Comparison of ENCODE assay signal across 12 cellular contexts in the genomic region with DNA sequence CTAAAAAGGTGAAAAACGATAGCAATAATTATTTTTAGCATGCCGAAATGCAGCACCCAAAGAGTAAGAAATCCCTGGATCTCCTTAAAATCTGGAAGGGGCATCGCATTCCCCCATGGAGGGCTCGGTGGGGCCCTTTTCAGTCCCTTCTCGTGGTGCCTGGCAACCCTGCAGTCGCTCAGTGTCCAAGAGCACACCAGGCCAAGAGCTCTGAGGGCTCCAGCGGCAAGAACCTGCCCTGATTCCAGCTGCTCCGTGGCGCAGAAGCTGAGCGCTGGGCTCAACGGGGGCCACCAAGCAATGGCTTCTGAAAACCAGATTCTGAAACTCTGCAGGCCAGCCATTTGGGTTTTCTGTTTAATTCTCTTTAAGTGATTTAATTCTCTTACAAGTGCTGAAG.
DNase-seq lines count a peak whose midpoint lies in the region; ATAC-seq and TF ChIP-seq lines count a peak whose summit lies in the region.
"Had no signal": no experiment of that assay in that cellular context is flagged by ENCODE, and none has a peak within 500 bp of the region (broad histone marks: within the 10 kb centered on the region; RNA-seq: fewer than 3 reads in every experiment).

No MANE protein-coding gene starts in this region.

- H3K36me3 ChIP-seq in endodermal cell (ENCODE audit: control insufficient read depth, insufficient read depth, low read length) (no peaks in the 10 kb centered on the region), mucosa of rectum (ENCODE audit: control insufficient read depth in 2 of 2, insufficient read depth in 2 of 2, low read length in 2 of 2) (no peaks in the 10 kb centered on the region)

- TF ChIP-seq CTCF in endodermal cell (conservative IDR thresholded peaks at IDR 0.05) = no peak
- TF ChIP-seq CTCF in type B pancreatic cell (conservative IDR thresholded peaks at IDR 0.05) = no peak

- H3K27me3 ChIP-seq in endodermal cell (ENCODE audit: control insufficient read depth, insufficient read depth, low read length, poor library complexity, severe bottlenecking) = no peaks in the 10 kb centered on the region
- H3K27me3 ChIP-seq in mucosa of rectum (ENCODE audit: control insufficient read depth in 2 of 2, insufficient read depth in 2 of 2, low read length in 2 of 2) = no peaks in the 10 kb centered on the region

- no peak overlapping the region for H3K9ac ChIP-seq in endodermal cell (ENCODE audit: extremely low read depth, low read length, poor library complexity, severe bottlenecking)
- H3K9ac ChIP-seq in mucosa of rectum (ENCODE audit: low read depth in 1 of 2, low read length in 2 of 2) = peak overlapping the region in 1 of 2 donors; percentile 31

- H3K4me1 ChIP-seq in endodermal cell (ENCODE audit: control insufficient read depth, insufficient read depth, low read length) (no peaks in the 10 kb centered on the region), mucosa of rectum (ENCODE audit: control insufficient read depth in 2 of 2, insufficient read depth in 2 of 2, low read length in 2 of 2) (peaks cover 10 to 20% of the 10 kb centered on the region in 2 donors)

- no peaks in the 10 kb centered on the region for H3K9me3 Mint-ChIP-seq in activated T-cell treated with anti-CD3 and anti-CD28 coated beads, Interleukin-2, amount 50 U/mL, for 72 hours
- H3K9me3 Mint-ChIP-seq in activated T-cell treated with anti-CD3 and anti-CD28 coated beads, Interleukin-2, amount 50 U/mL, for 4 hours = no peaks in the 10 kb centered on the region
- H3K9me3 Mint-ChIP-seq in endodermal cell = no peaks in the 10 kb centered on the region
- H3K9me3 Mint-ChIP-seq in type B pancreatic cell = no peaks in the 10 kb centered on the region
- H3K9me3 Mint-ChIP-seq: mesothelial cell of epicardium had no signal

- no peaks in the 10 kb centered on the region for H3K36me3 Mint-ChIP-seq in activated T-cell treated with anti-CD3 and anti-CD28 coated beads, Interleukin-2, amount 50 U/mL, for 72 hours (ENCODE audit: insufficient read depth in 2 of 2)
- H3K36me3 Mint-ChIP-seq in activated T-cell treated with anti-CD3 and anti-CD28 coated beads, Interleukin-2, amount 50 U/mL, for 4 hours (ENCODE audit: insufficient read depth) = peaks cover 8% of the 10 kb centered on the region
- H3K36me3 Mint-ChIP-seq in endodermal cell (ENCODE audit: low read depth) (no peaks in the 10 kb centered on the region), type B pancreatic cell (no peaks in the 10 kb centered on the region)
- H3K36me3 Mint-ChIP-seq: mesothelial cell of epicardium had no signal

- H3K4me1 Mint-ChIP-seq in activated T-cell treated with anti-CD3 and anti-CD28 coated beads, Interleukin-2, amount 50 U/mL, for 72 hours (ENCODE audit: low read depth) = peaks cover 38% of the 10 kb centered on the region
- peaks cover 20% of the 10 kb centered on the region for H3K4me1 Mint-ChIP-seq in activated T-cell treated with anti-CD3 and anti-CD28 coated beads, Interleukin-2, amount 50 U/mL, for 4 hours (ENCODE audit: low read depth)
- peaks cover 4% of the 10 kb centered on the region for H3K4me1 Mint-ChIP-seq in endodermal cell
- H3K4me1 Mint-ChIP-seq in type B pancreatic cell (ENCODE audit: unreplicated experiment) = peaks cover 18% of the 10 kb centered on the region

- H3K4me3 ChIP-seq in endodermal cell (ENCODE audit: low read length) (no peak overlapping the region), mucosa of rectum (ENCODE audit: low read length in 2 of 2) (no peak overlapping the region)

- DNase-seq in activated T-cell treated with anti-CD3 and anti-CD28 coated beads, Interleukin-2, amount 50 U/mL, for 72 hours = no peak
- DNase-seq in activated T-cell treated with anti-CD3 and anti-CD28 coated beads, Interleukin-2, amount 50 U/mL, for 4 hours = no peak
- peak; percentile 49 for DNase-seq in endodermal cell
- no peak for DNase-seq in type B pancreatic cell (ENCODE audit: extremely low spot score, unreplicated experiment)
- DNase-seq in dedifferentiated amniotic fluid mesenchymal stem cell (ENCODE audit: extremely low spot score) = no peak
- no peak for DNase-seq in Kasumi-1 (lab: John Stamatoyannopoulos, UW)
- DNase-seq: activated CD4-positive, alpha-beta T cell treated with anti-CD3 and anti-CD28 coated beads, Interleukin-2, amount 50 U/mL, for 1 hour; NCI-H2081; NCI-H748 treated with DMSO at 0.1 percent for 48 hours had no signal

- no peaks in the 10 kb centered on the region for H3K9me3 ChIP-seq in endodermal cell (ENCODE audit: control insufficient read depth, low read length)
- no peaks in the 10 kb centered on the region for H3K9me3 ChIP-seq in mucosa of rectum (ENCODE audit: control insufficient read depth in 2 of 2, low read length in 2 of 2)

- H3K27ac ChIP-seq in endodermal cell (ENCODE audit: low read depth, low read length) = no peak overlapping the region
- H3K27ac ChIP-seq in mucosa of rectum (ENCODE audit: low read depth in 2 of 2, low read length in 2 of 2) = peak overlapping the region; percentile 32 to 66

- peak overlapping the region; percentile 91 for H3K27ac Mint-ChIP-seq in activated T-cell treated with anti-CD3 and anti-CD28 coated beads, Interleukin-2, amount 50 U/mL, for 72 hours
- H3K27ac Mint-ChIP-seq in endodermal cell = no peak overlapping the region
- H3K27ac Mint-ChIP-seq in type B pancreatic cell = peak overlapping the region; percentile 85
- H3K27ac Mint-ChIP-seq: mesothelial cell of epicardium had no signal

- WGBS in endodermal cell (ENCODE audit: insufficient coverage in 1 of 2, insufficient read length in 1 of 2), 2 experiments = 86 to 95% methylated on average over 10 to 11 of the region's 11 CpGs

- no peaks in the 10 kb centered on the region for H3K27me3 Mint-ChIP-seq in activated T-cell treated with anti-CD3 and anti-CD28 coated beads, Interleukin-2, amount 50 U/mL, for 72 hours (ENCODE audit: low read depth)
- H3K27me3 Mint-ChIP-seq in activated T-cell treated with anti-CD3 and anti-CD28 coated beads, Interleukin-2, amount 50 U/mL, for 4 hours (ENCODE audit: low read depth) = no peaks in the 10 kb centered on the region
- H3K27me3 Mint-ChIP-seq in endodermal cell (ENCODE audit: insufficient read depth) (no peaks in the 10 kb centered on the region), type B pancreatic cell (no peaks in the 10 kb centered on the region)

- peak overlapping the region in 1 of 2 donors; percentile 77 for H3K4me3 Mint-ChIP-seq in activated T-cell treated with anti-CD3 and anti-CD28 coated beads, Interleukin-2, amount 50 U/mL, for 72 hours
- no peak overlapping the region for H3K4me3 Mint-ChIP-seq in activated T-cell treated with anti-CD3 and anti-CD28 coated beads, Interleukin-2, amount 50 U/mL, for 4 hours
- H3K4me3 Mint-ChIP-seq in endodermal cell (no peak overlapping the region), type B pancreatic cell (no peak overlapping the region)
- H3K4me3 Mint-ChIP-seq: mesothelial cell of epicardium had no signal

- ATAC-seq in activated T-cell treated with anti-CD3 and anti-CD28 coated beads, Interleukin-2, amount 50 U/mL, for 72 hours (replicated peaks in 1 of 2) = no peak
- ATAC-seq in activated T-cell treated with anti-CD3 and anti-CD28 coated beads, Interleukin-2, amount 50 U/mL, for 4 hours = no peak
- ATAC-seq in HG03571 (IDR thresholded peaks at IDR 0.05; ENCODE audit: unreplicated experiment) = no peak
